16 cellular contexts compared by ENCODE assay signal in genomic region chr1:224632921-224633321, GRCh38. TPM values are rescaled to one million over a fixed set of nuclear protein-coding genes. Genes with fewer than 3 reads are reported as not detected.
DNase-seq lines count a peak whose midpoint lies in the region; ATAC-seq and TF ChIP-seq lines count a peak whose summit lies in the region.
"Had no signal": no experiment of that assay in that cellular context is flagged by ENCODE, and none has a peak within 500 bp of the region (broad histone marks: within the 10 kb centered on the region; RNA-seq: fewer than 3 reads in every experiment).

No MANE protein-coding gene starts in this region.

- ATAC-seq in HG03095 (IDR thresholded peaks at IDR 0.05; ENCODE audit: unreplicated experiment) = no peak
- ATAC-seq in GM18502 (IDR thresholded peaks at IDR 0.05; ENCODE audit: poor library complexity, unreplicated experiment) = no peak
- no peak for ATAC-seq in GM18907 (IDR thresholded peaks at IDR 0.05; ENCODE audit: unreplicated experiment)
- ATAC-seq: left ventricle myocardium superior; stimulated activated naive CD8-positive, alpha-beta T cell treated with anti-CD3 and anti-CD28 coated beads, Interleukin-15, Interleukin-2, amounts not matched to agents 100 U/mL and 50 U/mL, for 24 hours had no signal

- peak overlapping the region; percentile 34 for H3K9ac ChIP-seq in Loucy (ENCODE audit: low read depth, low read length, poor library complexity, severe bottlenecking)

- TF ChIP-seq CTCF in Loucy (conservative IDR thresholded peaks at IDR 0.05; ENCODE audit: low read length) (no peak), neural crest cell (conservative IDR thresholded peaks at IDR 0.05) (peak; percentile 22)

- no peaks in the 10 kb centered on the region for H4K20me1 ChIP-seq in Loucy (ENCODE audit: insufficient read depth, low read length, poor library complexity, severe bottlenecking)

- H3K27ac Mint-ChIP-seq in neural crest cell (ENCODE audit: unreplicated experiment) = no peak overlapping the region
- H3K27ac Mint-ChIP-seq: activated T-helper 2 cell treated with anti-CD3 and anti-CD28 coated beads, Interferon-gamma antibody, Interleukin-2, Interleukin-4, amounts not matched to agents 10 μg/mL and 5 μg/mL and 100 μg/mL, durations not matched to agents 14 hours and 24 hours and 36 hours had no signal

- no peaks in the 10 kb centered on the region for H3K27me3 Mint-ChIP-seq in neural crest cell (ENCODE audit: low read depth)

- peaks cover 40% of the 10 kb centered on the region; the same call in 1 of the 2 replicates for H3K79me2 ChIP-seq in Loucy (ENCODE audit: insufficient read depth, low read length)

- no peaks in the 10 kb centered on the region for H3K36me3 ChIP-seq in Loucy (ENCODE audit: insufficient read depth, low read length)
- H3K36me3 ChIP-seq: HAP-1, heart left ventricle had no signal

- no peaks in the 10 kb centered on the region for H3K9me2 ChIP-seq in Loucy (replicated peaks; ENCODE audit: low read depth, low read length)

- peak overlapping the region; percentile 55 for H3K4me2 ChIP-seq in Loucy (ENCODE audit: low read depth, low read length, poor library complexity, severe bottlenecking)

- no peaks in the 10 kb centered on the region for H3K27me3 ChIP-seq in Loucy (ENCODE audit: insufficient read depth, low read length, poor library complexity, severe bottlenecking)
- H3K27me3 ChIP-seq: heart left ventricle had no signal

- H2AFZ ChIP-seq in Loucy (ENCODE audit: low read length) = peak overlapping the region; percentile 24; the same call in 1 of the 2 replicates

- no peaks in the 10 kb centered on the region for H3K36me3 Mint-ChIP-seq in neural crest cell (ENCODE audit: low read depth)
- H3K36me3 Mint-ChIP-seq: brain had no signal

- H3K4me1 ChIP-seq in Loucy (ENCODE audit: insufficient read depth, low read length, poor library complexity, severe bottlenecking) = peaks cover 51% of the 10 kb centered on the region
- H3K4me1 ChIP-seq: HAP-1, heart left ventricle had no signal

- no peaks in the 10 kb centered on the region for H3K9me3 Mint-ChIP-seq in neural crest cell
- H3K9me3 Mint-ChIP-seq: activated T-helper 2 cell treated with anti-CD3 and anti-CD28 coated beads, Interferon-gamma antibody, Interleukin-2, Interleukin-4, amounts not matched to agents 10 μg/mL and 5 μg/mL and 100 μg/mL, durations not matched to agents 14 hours and 24 hours and 36 hours; brain had no signal

- H3K4me1 Mint-ChIP-seq in neural crest cell = peaks cover 14% of the 10 kb centered on the region

- DNase-seq in ELR (ENCODE audit: low read depth) = peak; percentile 56
- DNase-seq in ecto neural progenitor cell (ENCODE audit: low spot score) = peak; percentile 55
- DNase-seq in neural crest cell (ENCODE audit: low read depth, low spot score) = no peak
- no peak for DNase-seq in HuH-7.5 (ENCODE audit: low spot score)
- DNase-seq: heart left ventricle; left ventricle myocardium superior; NCI-H1105 treated with DMSO at 0.1 percent for 48 hours; NCI-H510A; stimulated activated naive CD8-positive, alpha-beta T cell treated with anti-CD3 and anti-CD28 coated beads, Interleukin-15, Interleukin-2, amounts not matched to agents 100 U/mL and 50 U/mL, for 24 hours had no signal

- no peak overlapping the region for H3K4me3 Mint-ChIP-seq in neural crest cell

- peak overlapping the region; percentile 4 for H3K4me3 ChIP-seq in Loucy (ENCODE audit: low read length, poor library complexity, severe bottlenecking)
- H3K4me3 ChIP-seq: HAP-1, heart left ventricle had no signal

- H3F3A ChIP-seq in Loucy (ENCODE audit: low read depth) = no peaks in the 10 kb centered on the region

- H3K9me3 ChIP-seq in Loucy (ENCODE audit: insufficient read depth, low read depth, low read length) = no peaks in the 10 kb centered on the region
- H3K9me3 ChIP-seq: HAP-1, heart left ventricle had no signal

RNA-seq across cellular contexts. Expression of gene CNIH3, which starts 16.8 kb away (rescaled TPM):
- total RNA-seq in neural crest cell = 3.8 and 4.2 TPM in 2 replicates

Comparison
In these comparisons a context has a peak if more than half of its experiments do, and no peak if none do; other contexts are left out.
1. DNase-seq: peak in ELR (single experiment) and ecto neural progenitor cell (single experiment); none in neural crest cell (single experiment) and HuH-7.5 (single experiment).